14 cellular contexts compared by ENCODE assay signal in genomic region chr3:110344897-110345767, GRCh38.
DNase-seq lines count a peak whose midpoint lies in the region; ATAC-seq, FAIRE-seq and TF ChIP-seq lines count a peak whose summit lies in the region.
"Had no signal": no experiment of that assay in that cellular context is flagged by ENCODE, and none has a peak within 500 bp of the region (broad histone marks: within the 10 kb centered on the region; RNA-seq: fewer than 3 reads in every experiment).

No MANE protein-coding gene starts in this region.

- H3K9me3 ChIP-seq in SJCRH30 (replicated peaks), result no peaks in the 10 kb centered on the region

- FAIRE-seq in GM19239 (lab: Jason Lieb, UNC) (peak; percentile 68), RCC 7860 (lab: Jason Lieb, UNC) (peak; percentile 100)

- peaks cover 2% of the 10 kb centered on the region for H3K36me3 Mint-ChIP-seq in mesothelial cell of epicardium
- H3K36me3 Mint-ChIP-seq in activated T-helper 1 cell treated with anti-CD3 and anti-CD28 coated beads, Interleukin-12 subunit alpha, Interleukin-12 subunit beta, Interleukin-2, Interleukin-4 antibody, amounts not matched to agents 30 ng/mL and 10 ng/mL and 1 ng/mL, durations not matched to agents 14 hours and 24 hours and 36 hours (ENCODE audit: low read depth), result no peaks in the 10 kb centered on the region
- H3K36me3 Mint-ChIP-seq: activated naive CD4-positive, alpha-beta T cell treated with anti-CD3 and anti-CD28 coated beads, Interleukin-2, amount 10 ng/mL, durations not matched to agents 7 days and 5 days; natural killer cell had no signal

- no peak overlapping the region for H3K4me3 Mint-ChIP-seq in mesothelial cell of epicardium
- no peak overlapping the region for H3K4me3 Mint-ChIP-seq in activated T-helper 1 cell treated with anti-CD3 and anti-CD28 coated beads, Interleukin-12 subunit alpha, Interleukin-12 subunit beta, Interleukin-2, Interleukin-4 antibody, amounts not matched to agents 30 ng/mL and 10 ng/mL and 1 ng/mL, durations not matched to agents 14 hours and 24 hours and 36 hours
- H3K4me3 Mint-ChIP-seq: activated naive CD4-positive, alpha-beta T cell treated with anti-CD3 and anti-CD28 coated beads, Interleukin-2, amount 10 ng/mL, durations not matched to agents 7 days and 5 days; natural killer cell had no signal

- TF ChIP-seq CTCF in mesothelial cell of epicardium (IDR thresholded peaks at IDR 0.05; ENCODE audit: unreplicated experiment), result no peak

- peak overlapping the region; percentile 78 for H3K27ac Mint-ChIP-seq in mesothelial cell of epicardium
- H3K27ac Mint-ChIP-seq in activated T-helper 1 cell treated with anti-CD3 and anti-CD28 coated beads, Interleukin-12 subunit alpha, Interleukin-12 subunit beta, Interleukin-2, Interleukin-4 antibody, amounts not matched to agents 30 ng/mL and 10 ng/mL and 1 ng/mL, durations not matched to agents 14 hours and 24 hours and 36 hours, result no peak overlapping the region
- H3K27ac Mint-ChIP-seq: activated naive CD4-positive, alpha-beta T cell treated with anti-CD3 and anti-CD28 coated beads, Interleukin-2, amount 10 ng/mL, durations not matched to agents 7 days and 5 days; natural killer cell had no signal

- H3K27ac ChIP-seq in SJCRH30, result no peak overlapping the region

- no peak overlapping the region for H3K4me3 ChIP-seq in SJCRH30

- H3K27me3 ChIP-seq in SJCRH30, result no peaks in the 10 kb centered on the region

- intact Hi-C loops in activated T-helper 1 cell treated with anti-CD3 and anti-CD28 coated beads, Interleukin-12 subunit alpha, Interleukin-12 subunit beta, Interleukin-2, Interleukin-4 antibody, amounts not matched to agents 30 ng/mL and 10 ng/mL and 1 ng/mL, durations not matched to agents 14 hours and 24 hours and 36 hours (cut with micrococcal nuclease), result no loop called here

- H3K9me3 Mint-ChIP-seq in mesothelial cell of epicardium, result peaks cover 3% of the 10 kb centered on the region
- H3K9me3 Mint-ChIP-seq in activated T-helper 1 cell treated with anti-CD3 and anti-CD28 coated beads, Interleukin-12 subunit alpha, Interleukin-12 subunit beta, Interleukin-2, Interleukin-4 antibody, amounts not matched to agents 30 ng/mL and 10 ng/mL and 1 ng/mL, durations not matched to agents 14 hours and 24 hours and 36 hours, result no peaks in the 10 kb centered on the region
- H3K9me3 Mint-ChIP-seq: activated naive CD4-positive, alpha-beta T cell treated with anti-CD3 and anti-CD28 coated beads, Interleukin-2, amount 10 ng/mL, durations not matched to agents 7 days and 5 days; natural killer cell had no signal

- peak; percentile 43 for ATAC-seq in HG02852 (IDR thresholded peaks at IDR 0.05; ENCODE audit: unreplicated experiment)
- ATAC-seq: natural killer cell, Panc1 had no signal

- no peaks in the 10 kb centered on the region for H3K27me3 Mint-ChIP-seq in mesothelial cell of epicardium (ENCODE audit: low read depth)
- H3K27me3 Mint-ChIP-seq in activated T-helper 1 cell treated with anti-CD3 and anti-CD28 coated beads, Interleukin-12 subunit alpha, Interleukin-12 subunit beta, Interleukin-2, Interleukin-4 antibody, amounts not matched to agents 30 ng/mL and 10 ng/mL and 1 ng/mL, durations not matched to agents 14 hours and 24 hours and 36 hours (ENCODE audit: insufficient read depth), result no peaks in the 10 kb centered on the region
- H3K27me3 Mint-ChIP-seq: activated naive CD4-positive, alpha-beta T cell treated with anti-CD3 and anti-CD28 coated beads, Interleukin-2, amount 10 ng/mL, durations not matched to agents 7 days and 5 days had no signal

- no peaks in the 10 kb centered on the region for H3K36me3 ChIP-seq in SJCRH30

- no peaks in the 10 kb centered on the region for H3K4me1 ChIP-seq in SJCRH30

- DNase-seq in GM19239 (ENCODE audit: insufficient read length, low spot score) (no peak), RCC 7860 (ENCODE audit: low spot score) (peak; percentile 99), mesothelial cell of epicardium (ENCODE audit: low spot score in 2 of 2, unreplicated experiment in 2 of 2) (no peak), NCI-H2171 (lab: John Stamatoyannopoulos, UW) (no peak), C1 segment of cervical spinal cord (lab: John Stamatoyannopoulos, UW) (no peak), SJCRH30 (no peak)
- no peak for DNase-seq in activated T-helper 1 cell treated with anti-CD3 and anti-CD28 coated beads, Interleukin-12 subunit alpha, Interleukin-12 subunit beta, Interleukin-2, Interleukin-4 antibody, amounts not matched to agents 30 ng/mL and 10 ng/mL and 1 ng/mL, durations not matched to agents 14 hours and 24 hours and 36 hours (ENCODE audit: low spot score)
- DNase-seq: activated naive CD4-positive, alpha-beta T cell treated with anti-CD3 and anti-CD28 coated beads, Interleukin-2, amount 10 ng/mL, durations not matched to agents 7 days and 5 days; hypothalamus; natural killer cell; NCI-H1436; stimulated activated naive CD4-positive, alpha-beta T cell treated with Interleukin-2 at 50 U/mL for 16 hours had no signal

- peaks cover 16% of the 10 kb centered on the region for H3K4me1 Mint-ChIP-seq in mesothelial cell of epicardium
- H3K4me1 Mint-ChIP-seq in activated T-helper 1 cell treated with anti-CD3 and anti-CD28 coated beads, Interleukin-12 subunit alpha, Interleukin-12 subunit beta, Interleukin-2, Interleukin-4 antibody, amounts not matched to agents 30 ng/mL and 10 ng/mL and 1 ng/mL, durations not matched to agents 14 hours and 24 hours and 36 hours (ENCODE audit: low read depth), result no peaks in the 10 kb centered on the region
- H3K4me1 Mint-ChIP-seq: activated naive CD4-positive, alpha-beta T cell treated with anti-CD3 and anti-CD28 coated beads, Interleukin-2, amount 10 ng/mL, durations not matched to agents 7 days and 5 days; natural killer cell had no signal
